Comparison of ENCODE assay signal across 8 cellular contexts in the genomic region with DNA sequence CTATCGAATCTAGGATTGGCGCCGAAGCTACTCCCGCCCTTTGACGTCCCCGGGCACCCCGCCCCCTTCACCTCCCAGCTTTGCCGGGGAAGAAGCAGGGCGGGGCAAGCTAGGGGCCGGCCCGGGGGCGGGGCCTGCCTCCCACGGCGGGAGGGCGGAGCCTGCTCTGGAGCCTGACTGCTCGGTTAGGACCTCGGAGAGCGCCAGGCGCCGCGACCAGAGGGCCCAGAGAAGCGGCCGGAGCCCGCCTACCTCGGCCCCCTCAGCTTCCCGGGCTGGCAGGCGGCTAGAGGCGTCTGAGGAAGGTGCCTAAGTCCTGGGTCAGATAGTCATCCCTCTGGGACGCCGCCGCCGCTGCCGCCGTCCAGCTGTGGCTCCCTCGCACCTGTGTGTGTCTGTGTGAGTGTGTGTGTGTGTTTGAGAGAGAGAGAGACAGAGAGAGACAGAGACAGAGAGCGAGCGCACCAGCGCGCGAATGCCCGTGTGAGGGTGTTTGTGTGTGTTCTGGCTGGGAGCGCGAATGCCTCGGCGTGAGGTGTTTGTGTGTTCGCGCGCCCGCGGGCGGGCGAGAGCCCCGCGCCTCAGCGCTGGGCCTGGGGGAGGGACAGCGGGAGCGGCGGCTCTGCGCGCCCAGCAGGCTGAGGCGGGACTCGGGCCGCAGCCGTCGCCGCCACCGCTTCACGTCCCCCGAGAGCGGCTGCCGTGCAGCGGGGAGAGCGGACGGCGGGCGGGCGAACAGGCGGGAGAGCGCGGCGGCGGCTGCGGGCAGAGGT. TPM values are rescaled to one million over a fixed set of nuclear protein-coding genes. Genes with fewer than 3 reads are reported as not detected.
DNase-seq lines count a peak whose midpoint lies in the region; ATAC-seq and TF ChIP-seq lines count a peak whose summit lies in the region.

A gene (plus strand): TSS at position 176 of the 773 bp plus-strand sequence. CDS start 1,374 bp downstream, outside the sequence.

- H3K27me3 Mint-ChIP-seq in CD4-positive, alpha-beta T cell, result peaks cover 81% of the 10 kb centered on the region
- H3K27me3 Mint-ChIP-seq in glutamatergic neuron (ENCODE audit: unreplicated experiment) (peaks cover 12% of the 10 kb centered on the region), osteocyte (ENCODE audit: unreplicated experiment) (peaks cover 58% of the 10 kb centered on the region)

- H3K27me3 ChIP-seq in CD4-positive, alpha-beta T cell (ENCODE audit: control insufficient read depth, insufficient read depth, low read length), result peaks cover 60% of the 10 kb centered on the region

- H3K36me3 ChIP-seq in urinary bladder (ENCODE audit: insufficient read depth), result no peaks in the 10 kb centered on the region

- peaks cover 22% of the 10 kb centered on the region for H3K4me1 Mint-ChIP-seq in CD4-positive, alpha-beta T cell (ENCODE audit: low read depth)
- H3K4me1 Mint-ChIP-seq in glutamatergic neuron (ENCODE audit: low read depth, unreplicated experiment) (peaks cover 22% of the 10 kb centered on the region), osteocyte (ENCODE audit: unreplicated experiment) (peaks cover 13% of the 10 kb centered on the region)

- H3K27ac ChIP-seq in CD4-positive, alpha-beta T cell (ENCODE audit: low read depth, low read length), result no peak within 1 kb of the TSS
- no peak within 1 kb of the TSS for H3K27ac ChIP-seq in urinary bladder (ENCODE audit: low read depth)

- H3K27ac Mint-ChIP-seq in CD4-positive, alpha-beta T cell, result no peak within 1 kb of the TSS
- H3K27ac Mint-ChIP-seq in glutamatergic neuron (ENCODE audit: unreplicated experiment) (peak within 1 kb of the TSS; percentile 99), osteocyte (ENCODE audit: unreplicated experiment) (no peak within 1 kb of the TSS)

- H3K4me1 ChIP-seq in urinary bladder (ENCODE audit: insufficient read depth), result no peaks in the 10 kb centered on the region

- ATAC-seq in CD4-positive, alpha-beta T cell (ENCODE audit: poor library complexity), result no peak
- peak; percentile 89 for ATAC-seq in HG03196 (IDR thresholded peaks at IDR 0.05; ENCODE audit: unreplicated experiment)

- TF ChIP-seq CTCF in CD4-positive, alpha-beta T cell (IDR thresholded peaks at IDR 0.05), result no peak
- TF ChIP-seq CTCF in glutamatergic neuron (IDR thresholded peaks at IDR 0.05; ENCODE audit: partially characterized antibody, unreplicated experiment) (no peak), osteocyte (IDR thresholded peaks at IDR 0.05) (no peak)

- H3K9me3 ChIP-seq in CD4-positive, alpha-beta T cell (ENCODE audit: control insufficient read depth, low read length), result no peaks in the 10 kb centered on the region

- peak within 1 kb of the TSS; percentile 55 for H3K4me3 ChIP-seq in urinary bladder (ENCODE audit: low read depth, low read length)

- intact Hi-C loops in CD4-positive, alpha-beta T cell (cut with DNase I, micrococcal nuclease), result no loop called here

- no peaks in the 10 kb centered on the region for H3K36me3 Mint-ChIP-seq in CD4-positive, alpha-beta T cell (ENCODE audit: low read depth)
- H3K36me3 Mint-ChIP-seq in glutamatergic neuron (ENCODE audit: unreplicated experiment), result peaks cover 4% of the 10 kb centered on the region
- H3K36me3 Mint-ChIP-seq in osteocyte (ENCODE audit: unreplicated experiment), result peaks cover 2% of the 10 kb centered on the region

- POLR2A ChIA-PET in CD4-positive, alpha-beta T cell (lab: Charles Lee), result no interaction called here

- peak within 1 kb of the TSS; percentile 66 for H3K4me3 Mint-ChIP-seq in CD4-positive, alpha-beta T cell
- H3K4me3 Mint-ChIP-seq in glutamatergic neuron (ENCODE audit: unreplicated experiment), result peak within 1 kb of the TSS; percentile 98
- H3K4me3 Mint-ChIP-seq in osteocyte (ENCODE audit: unreplicated experiment), result peak within 1 kb of the TSS; percentile 89

- DNase-seq in CD4-positive, alpha-beta T cell, result peak in 3 of 10 experiments; percentile 3 to 37 (median 33)
- DNase-seq in GM19238 (ENCODE audit: insufficient read length, low spot score) (peak; percentile 16), NCI-H526 (lab: John Stamatoyannopoulos, UW) (peak; percentile 91 to 99), glutamatergic neuron (peak; percentile 98), osteocyte (ENCODE audit: extremely low spot score, unreplicated experiment) (peak; percentile 86)
- peak; percentile 43 for DNase-seq in activated naive CD4-positive, alpha-beta T cell treated with anti-CD3 and anti-CD28 coated beads, Interleukin-2, amount 50 U/mL, for 16 hours

- under 1% methylated on average over 78 of the region's 83 CpGs for whole genome bisulfite sequencing in urinary bladder

- peaks cover 13% of the 10 kb centered on the region for H3K9me3 Mint-ChIP-seq in CD4-positive, alpha-beta T cell
- H3K9me3 Mint-ChIP-seq in glutamatergic neuron (ENCODE audit: unreplicated experiment) (peaks cover 11% of the 10 kb centered on the region), osteocyte (ENCODE audit: unreplicated experiment) (no peaks in the 10 kb centered on the region)

- CTCF ChIA-PET in CD4-positive, alpha-beta T cell (lab: Charles Lee), result no interaction called here

RNA-seq across cellular contexts. Expression of the gene that starts here (rescaled TPM):
- total RNA-seq in CD4-positive, alpha-beta T cell, result not detected
- total RNA-seq in glutamatergic neuron (ENCODE audit: unreplicated experiment), result 54.7 TPM
- not detected in 2 replicates for total RNA-seq in osteocyte
- 1.8 TPM for total RNA-seq in urinary bladder
- polyA plus RNA-seq in urinary bladder, result 3.4 TPM

Comparison
In these comparisons a context has a peak if more than half of its experiments do, and no peak if none do; other contexts are left out.
1. RNA of the gene that starts here (total RNA-seq): 54.7 TPM in glutamatergic neuron (single experiment); 1.8 TPM in urinary bladder (single experiment), not detected in CD4-positive, alpha-beta T cell and not detected in osteocyte; every median in the first group is over 10 times any median in the second.
2. Peak in DNase-seq in osteocyte; RNA of the gene not detected or under 1 TPM.
3. Peak in every context shown above with its lines, with median percentiles within 50 percentile points of each other: H3K4me3 Mint-ChIP-seq.